In genomic region chr17:42886283-42887176, GRCh38 we compare ENCODE assay signal across 22 cellular contexts. TPM values are rescaled to one million over a fixed set of nuclear protein-coding genes. Genes with fewer than 3 reads are reported as not detected.
DNase-seq lines count a peak whose midpoint lies in the region; ATAC-seq, FAIRE-seq and TF ChIP-seq lines count a peak whose summit lies in the region.
"Had no signal": no experiment of that assay in that cellular context is flagged by ENCODE, and none has a peak within 500 bp of the region (broad histone marks: within the 10 kb centered on the region; RNA-seq: fewer than 3 reads in every experiment).

No MANE protein-coding gene starts in this region.

- TF ChIP-seq CTCF in K562 (IDR thresholded peaks at IDR 0.05 in 2 of 3, conservative IDR thresholded peaks at IDR 0.05 in 1 of 3; ENCODE audit: insufficient read depth in 2 of 3, low read depth in 1 of 3, low read length in 3 of 3), result no peak
- no peak for TF ChIP-seq CTCF in transverse colon (IDR thresholded peaks at IDR 0.05)

- H3K27me3 ChIP-seq in BLaER1 treated with 17β-estradiol and CSF1 and Interleukin-3, amounts not matched to agents 10 nM and 100 nM, result no peaks in the 10 kb centered on the region
- H3K27me3 ChIP-seq in K562 (ENCODE audit: control insufficient read depth in 2 of 2, insufficient read depth in 2 of 2, low read length in 2 of 2) (no peaks in the 10 kb centered on the region), transverse colon (no peaks in the 10 kb centered on the region)
- no peaks in the 10 kb centered on the region for H3K27me3 ChIP-seq in naive thymus-derived CD4-positive, alpha-beta T cell (ENCODE audit: control insufficient read depth in 2 of 2, insufficient read depth in 2 of 2, low read length in 2 of 2)
- H3K27me3 ChIP-seq: gastrocnemius medialis, tibial nerve had no signal

- POLR2A ChIA-PET in K562 (lab: Yijun Ruan, JAX), result no interaction called here
- POLR2A ChIA-PET in naive thymus-derived CD4-positive, alpha-beta T cell (lab: Charles Lee), result no interaction called here

- TF ChIP-seq POLR2A in K562 (conservative IDR thresholded peaks at IDR 0.05) (no peak), transverse colon (IDR thresholded peaks at IDR 0.05) (no peak)

- H3K27ac ChIP-seq in BLaER1 treated with 17β-estradiol and CSF1 and Interleukin-3, amounts not matched to agents 10 nM and 100 nM, result peak overlapping the region in 2 of 11 experiments; percentile 40 to 52; a peak in 4 of 22 replicates
- H3K27ac ChIP-seq in K562 (ENCODE audit: extremely low read depth, low read depth, low read length), result no peak overlapping the region
- no peak overlapping the region for H3K27ac ChIP-seq in naive thymus-derived CD4-positive, alpha-beta T cell (ENCODE audit: low read depth, low read length)
- H3K27ac ChIP-seq in transverse colon, result no peak overlapping the region
- H3K27ac ChIP-seq: epithelial cell of prostate, gastrocnemius medialis, tibial nerve had no signal

- no TSS peak for BruUV-seq in K562 (replicated peaks; lab: Mats Ljungman, UMichigan)

- peak overlapping the region; percentile 53 to 84 (median 76) for H3K4me2 ChIP-seq in BLaER1 treated with 17β-estradiol and CSF1 and Interleukin-3, amounts not matched to agents 10 nM and 100 nM
- no peak overlapping the region for H3K4me2 ChIP-seq in K562 (ENCODE audit: insufficient read depth, low read length)

- no peak for FAIRE-seq in K562 (lab: Jason Lieb, UNC)
- FAIRE-seq: HTR-8/SVneo had no signal

- intact Hi-C loops in K562 (cut with micrococcal nuclease), result no loop called here
- intact Hi-C loops in naive thymus-derived CD4-positive, alpha-beta T cell (cut with micrococcal nuclease), result no loop called here
- intact Hi-C loops in transverse colon (cut with DNase I; ENCODE audit: low total_unique reads), result no loop called here

- H3K9me3 ChIP-seq in BLaER1 treated with 17β-estradiol and CSF1 and Interleukin-3, amounts not matched to agents 10 nM and 100 nM (replicated peaks in 1 of 11), result no peaks in the 10 kb centered on the region
- no peaks in the 10 kb centered on the region for H3K9me3 ChIP-seq in K562 (replicated peaks; ENCODE audit: control insufficient read depth, insufficient read depth, low read depth, low read length)
- H3K9me3 ChIP-seq in naive thymus-derived CD4-positive, alpha-beta T cell (ENCODE audit: control insufficient read depth in 2 of 3, low read length in 3 of 3), result no peaks in the 10 kb centered on the region
- no peaks in the 10 kb centered on the region for H3K9me3 ChIP-seq in transverse colon
- H3K9me3 ChIP-seq: gastrocnemius medialis, tibial nerve had no signal

- no peaks in the 10 kb centered on the region for H3K9me1 ChIP-seq in K562 (ENCODE audit: control insufficient read depth, insufficient read depth, low read length)

- in situ Hi-C loops in K562 (cut with MboI) (no loop called here), transverse colon (cut with MboI; ENCODE audit: low pct_ligation_motif_present in 1 of 4, low pct_unique_long_range_greater_than_20kb in 1 of 4, low sequenced_read_pairs in 3 of 4) (no loop called here)

- peak overlapping the region in 1 of 11 experiments; percentile 33; a peak in 1 of 22 replicates for H3K9ac ChIP-seq in BLaER1 treated with 17β-estradiol and CSF1 and Interleukin-3, amounts not matched to agents 10 nM and 100 nM
- no peak overlapping the region for H3K9ac ChIP-seq in K562 (ENCODE audit: insufficient read depth in 1 of 2, low read depth in 2 of 2, low read length in 2 of 2)

- H3K4me3 Mint-ChIP-seq in naive thymus-derived CD4-positive, alpha-beta T cell, result no peak overlapping the region
- no peak overlapping the region for H3K4me3 Mint-ChIP-seq in activated naive CD4-positive, alpha-beta T cell treated with anti-CD3 and anti-CD28 coated beads, Interleukin-2, amount 10 ng/mL, durations not matched to agents 7 days and 5 days

- no peaks in the 10 kb centered on the region for H3K36me3 Mint-ChIP-seq in naive thymus-derived CD4-positive, alpha-beta T cell
- H3K36me3 Mint-ChIP-seq in activated naive CD4-positive, alpha-beta T cell treated with anti-CD3 and anti-CD28 coated beads, Interleukin-2, amount 10 ng/mL, durations not matched to agents 7 days and 5 days, result no peaks in the 10 kb centered on the region

- H3K4me1 Mint-ChIP-seq in naive thymus-derived CD4-positive, alpha-beta T cell, result peaks cover 0 to 8% (median 0%) of the 10 kb centered on the region in 7 donors
- H3K4me1 Mint-ChIP-seq in activated naive CD4-positive, alpha-beta T cell treated with anti-CD3 and anti-CD28 coated beads, Interleukin-2, amount 10 ng/mL, durations not matched to agents 7 days and 5 days, result no peaks in the 10 kb centered on the region

- 31% methylated on average over 15 of the region's 15 CpGs for WGBS in K562 (ENCODE audit: insufficient coverage, low coverage, missing lambda C conversion rate)
- WGBS in transverse colon (ENCODE audit: low coverage in 1 of 2), 2 donors, result 52 to 60% methylated on average over 8 to 15 of the region's 15 CpGs

- no peaks in the 10 kb centered on the region for H4K20me1 ChIP-seq in BLaER1 treated with 17β-estradiol and CSF1 and Interleukin-3, amounts not matched to agents 10 nM and 100 nM
- H4K20me1 ChIP-seq in K562 (replicated peaks; ENCODE audit: control insufficient read depth, insufficient read depth, low read length), result no peaks in the 10 kb centered on the region

- H3K79me2 ChIP-seq in K562 (ENCODE audit: control insufficient read depth, insufficient read depth, low read length), result no peaks in the 10 kb centered on the region

- peak overlapping the region in 1 of 10 experiments; percentile 22; a peak in 1 of 20 replicates for H3K4me3 ChIP-seq in BLaER1 treated with 17β-estradiol and CSF1 and Interleukin-3, amounts not matched to agents 10 nM and 100 nM
- no peak overlapping the region for H3K4me3 ChIP-seq in K562
- no peak overlapping the region for H3K4me3 ChIP-seq in naive thymus-derived CD4-positive, alpha-beta T cell (ENCODE audit: low read length)
- no peak overlapping the region for H3K4me3 ChIP-seq in transverse colon
- H3K4me3 ChIP-seq: gastrocnemius medialis, tibial nerve had no signal

- no peaks in the 10 kb centered on the region for H3K9me3 Mint-ChIP-seq in naive thymus-derived CD4-positive, alpha-beta T cell
- no peaks in the 10 kb centered on the region for H3K9me3 Mint-ChIP-seq in activated naive CD4-positive, alpha-beta T cell treated with anti-CD3 and anti-CD28 coated beads, Interleukin-2, amount 10 ng/mL, durations not matched to agents 7 days and 5 days

- H3K36me3 ChIP-seq in BLaER1 treated with 17β-estradiol and CSF1 and Interleukin-3, amounts not matched to agents 10 nM and 100 nM, result no peaks in the 10 kb centered on the region
- H3K36me3 ChIP-seq in K562 (ENCODE audit: control insufficient read depth, insufficient read depth, low read length), result no peaks in the 10 kb centered on the region
- no peaks in the 10 kb centered on the region for H3K36me3 ChIP-seq in naive thymus-derived CD4-positive, alpha-beta T cell (ENCODE audit: control insufficient read depth in 2 of 3, insufficient read depth in 3 of 3, low read length in 3 of 3)
- H3K36me3 ChIP-seq in transverse colon, result no peaks in the 10 kb centered on the region
- H3K36me3 ChIP-seq: gastrocnemius medialis, tibial nerve had no signal

- CTCF ChIA-PET in K562 (lab: Yijun Ruan, JAX; ENCODE audit: low intra/inter-chr PET ratio), result no interaction called here
- CTCF ChIA-PET in naive thymus-derived CD4-positive, alpha-beta T cell (lab: Charles Lee), result no interaction called here
- CTCF ChIA-PET in activated naive CD4-positive, alpha-beta T cell treated with anti-CD3 and anti-CD28 coated beads, Interleukin-2, amount 10 ng/mL, durations not matched to agents 7 days and 5 days (lab: Charles Lee), result no interaction called here

- TF ChIP-seq EP300 in K562 (IDR thresholded peaks at IDR 0.05; ENCODE audit: low read length) (no peak), transverse colon (IDR thresholded peaks at IDR 0.05; ENCODE audit: low read depth) (no peak)

- H3K4me1 ChIP-seq in BLaER1 treated with 17β-estradiol and CSF1 and Interleukin-3, amounts not matched to agents 10 nM and 100 nM, result peaks cover 13 to 62% (median 35%) of the 10 kb centered on the region in 10 experiments
- H3K4me1 ChIP-seq in K562 (replicated peaks in 1 of 2; ENCODE audit: control insufficient read depth in 2 of 2, insufficient read depth in 2 of 2, low read length in 2 of 2), result peaks cover 0 to 3% of the 10 kb centered on the region in 2 experiments; a peak in 1 of 5 replicates
- H3K4me1 ChIP-seq in naive thymus-derived CD4-positive, alpha-beta T cell (ENCODE audit: control insufficient read depth in 2 of 2, insufficient read depth in 2 of 2, low read length in 2 of 2), result no peaks in the 10 kb centered on the region
- H3K4me1 ChIP-seq in transverse colon, result peaks cover 0 to 8% (median 1%) of the 10 kb centered on the region in 4 donors

- ATAC-seq in K562 (no peak), GM21576 (IDR thresholded peaks at IDR 0.05; ENCODE audit: unreplicated experiment) (no peak)
- peak; percentile 50 for ATAC-seq in naive thymus-derived CD4-positive, alpha-beta T cell
- ATAC-seq: gastrocnemius medialis had no signal

- peaks cover 0 to 7% (median 6%) of the 10 kb centered on the region in 5 donors for H3K27me3 Mint-ChIP-seq in naive thymus-derived CD4-positive, alpha-beta T cell
- H3K27me3 Mint-ChIP-seq in activated naive CD4-positive, alpha-beta T cell treated with anti-CD3 and anti-CD28 coated beads, Interleukin-2, amount 10 ng/mL, durations not matched to agents 7 days and 5 days, result peaks cover 24% of the 10 kb centered on the region

- no peak for TF ChIP-seq RAD21 in K562 (CRISPR knock-in tag; conservative IDR thresholded peaks at IDR 0.05 in 1 of 2, IDR thresholded peaks at IDR 0.05 in 1 of 2)

- DNase-seq in HuH-7.5 (ENCODE audit: low spot score), result peak; percentile 67
- DNase-seq in K562 (ENCODE audit: extremely low read depth in 1 of 4, low spot score in 3 of 4), result no peak
- DNase-seq in naive thymus-derived CD4-positive, alpha-beta T cell, result no peak
- DNase-seq in inferior parietal cortex (ENCODE audit: extremely low spot score), result no peak
- no peak for DNase-seq in transverse colon
- no peak for DNase-seq in activated naive CD4-positive, alpha-beta T cell treated with anti-CD3 and anti-CD28 coated beads, Interleukin-2, amount 10 ng/mL, durations not matched to agents 7 days and 5 days
- DNase-seq: activated CD4-positive, alpha-beta T cell treated with anti-CD3 and anti-CD28 coated beads, Interleukin-2, amount 50 U/mL, for 1 hour; Calu3; dermis blood vessel endothelial cell; gastrocnemius medialis; GOT3; NCI-H146; NCI-H82; RPMI8226; stimulated activated naive CD4-positive, alpha-beta T cell; SW 1271 had no signal

- H3K27ac Mint-ChIP-seq in naive thymus-derived CD4-positive, alpha-beta T cell, result peak overlapping the region in 1 of 9 donors; percentile 22
- H3K27ac Mint-ChIP-seq in activated naive CD4-positive, alpha-beta T cell treated with anti-CD3 and anti-CD28 coated beads, Interleukin-2, amount 10 ng/mL, durations not matched to agents 7 days and 5 days, result no peak overlapping the region

- H2AFZ ChIP-seq in K562 (ENCODE audit: low read depth, low read length), result peak overlapping the region; percentile 60

RNA-seq across cellular contexts. Expression of gene G6PC1, which starts 14.1 kb away (rescaled TPM):
- not detected in 2 replicates for total RNA-seq in K562 (2011; cell fraction: chromatin; rRNA removed; ENCODE audit: low replicate concordance)
- not detected in 2 replicates for total RNA-seq in K562 (2011; cell fraction: nucleolus; rRNA removed)
- total RNA-seq in K562 (2011; cell fraction: nucleoplasm; rRNA removed), result not detected in 2 replicates
- total RNA-seq in K562 (2014; rRNA removed), result not detected in 2 replicates
- total RNA-seq in K562 (2014; rRNA removed; fragmentation: Illumina TruSeq; extraction: Trizol), result not detected in 2 replicates
- not detected in 2 replicates for total RNA-seq in K562 (2015; rRNA removed; fragmentation: Illumina TruSeq; extraction: Trizol)
- total RNA-seq in K562 (2021), result not detected in 2 replicates
- not detected in 2 replicates for polyA plus RNA-seq in K562 (2011; rRNA removed)
- not detected in 2 replicates for polyA plus RNA-seq in K562 (2011; cell fraction: cytosol; rRNA removed)
- not detected in 2 replicates for polyA plus RNA-seq in K562 (2011; cell fraction: nucleus; rRNA removed)
- not detected in 2 replicates for polyA plus RNA-seq in K562 (2012)
- not detected in 2 replicates for polyA plus RNA-seq in K562 (2014; fragmentation: Illumina TruSeq; extraction: Trizol)
- not detected for polyA plus RNA-seq in K562 (2014; fragmentation: Nextera tagmentation; extraction: Ambion mirVana)
- not detected in 2 replicates for polyA plus RNA-seq in K562 (2014; rRNA removed)
- not detected in 2 replicates for polyA minus RNA-seq in K562 (2011; rRNA and poly(A)+ RNA removed)
- polyA minus RNA-seq in K562 (2011; cell fraction: cytosol; rRNA and poly(A)+ RNA removed), result not detected in 2 replicates
- polyA minus RNA-seq in K562 (2011; cell fraction: nucleus; rRNA and poly(A)+ RNA removed), result not detected in 2 replicates
- not detected for total RNA-seq in naive thymus-derived CD4-positive, alpha-beta T cell
- polyA plus RNA-seq in naive thymus-derived CD4-positive, alpha-beta T cell, result not detected
- under 1 TPM in 2 of 4 donors, not detected in 2; 0.32 to 0.68 TPM for total RNA-seq in transverse colon
- total RNA-seq: Calu3, dermis blood vessel endothelial cell, osteoblast, tibial nerve had no signal

RNA-seq across cellular contexts. Expression of gene AOC3, which starts 35.5 kb away (rescaled TPM):
- 2.1 and 2.8 TPM in 2 replicates for total RNA-seq in K562 (2011; cell fraction: chromatin; rRNA removed; ENCODE audit: low replicate concordance)
- total RNA-seq in K562 (2011; cell fraction: nucleolus; rRNA removed), result 1.2 and 1.6 TPM in 2 replicates
- 1.5 and 1.6 TPM in 2 replicates for total RNA-seq in K562 (2011; cell fraction: nucleoplasm; rRNA removed)
- total RNA-seq in K562 (2014; rRNA removed), result 0.09 and 0.16 TPM in 2 replicates
- total RNA-seq in K562 (2014; rRNA removed; fragmentation: Illumina TruSeq; extraction: Trizol), result 0.06 TPM in 1 of 2 replicates, not detected in the other
- total RNA-seq in K562 (2015; rRNA removed; fragmentation: Illumina TruSeq; extraction: Trizol), result 0.14 and 0.23 TPM in 2 replicates
- 0.42 and 0.47 TPM in 2 replicates for total RNA-seq in K562 (2021)
- 0.22 and 0.55 TPM in 2 replicates for polyA plus RNA-seq in K562 (2011; rRNA removed)
- 0.13 and 0.31 TPM in 2 replicates for polyA plus RNA-seq in K562 (2011; cell fraction: cytosol; rRNA removed)
- 2.5 and 2.9 TPM in 2 replicates for polyA plus RNA-seq in K562 (2011; cell fraction: nucleus; rRNA removed)
- polyA plus RNA-seq in K562 (2012), result 0.17 and 0.69 TPM in 2 replicates
- 0.25 and 0.27 TPM in 2 replicates for polyA plus RNA-seq in K562 (2014; fragmentation: Illumina TruSeq; extraction: Trizol)
- not detected for polyA plus RNA-seq in K562 (2014; fragmentation: Nextera tagmentation; extraction: Ambion mirVana)
- 0.23 and 0.32 TPM in 2 replicates for polyA plus RNA-seq in K562 (2014; rRNA removed)
- polyA minus RNA-seq in K562 (2011; rRNA and poly(A)+ RNA removed), result 0.07 and 0.30 TPM in 2 replicates
- not detected in 2 replicates for polyA minus RNA-seq in K562 (2011; cell fraction: cytosol; rRNA and poly(A)+ RNA removed)
- 0.44 and 0.54 TPM in 2 replicates for polyA minus RNA-seq in K562 (2011; cell fraction: nucleus; rRNA and poly(A)+ RNA removed)
- 1 to 10 TPM in 4 of 5 experiments, under 1 TPM in 1; 0.98 to 2.0 (median 1.1) TPM for total RNA-seq in naive thymus-derived CD4-positive, alpha-beta T cell
- not detected for polyA plus RNA-seq in naive thymus-derived CD4-positive, alpha-beta T cell
- total RNA-seq in transverse colon, result 100 to 1,000 TPM in 1 of 4 donors, 10 to 100 TPM in 3; 14.3 to 134 (median 35.2) TPM
- total RNA-seq: osteoblast had no signal

RNA-seq across cellular contexts. Expression of gene AOC2, which starts 42.1 kb away (rescaled TPM):
- total RNA-seq in K562 (2011; cell fraction: chromatin; rRNA removed; ENCODE audit: low replicate concordance), result 6.7 and 16.0 TPM in 2 replicates
- total RNA-seq in K562 (2011; cell fraction: nucleolus; rRNA removed), result 9.3 and 11.5 TPM in 2 replicates
- total RNA-seq in K562 (2011; cell fraction: nucleoplasm; rRNA removed), result 6.6 and 7.0 TPM in 2 replicates
- 0.36 and 0.69 TPM in 2 replicates for total RNA-seq in K562 (2014; rRNA removed)
- 0.29 and 0.35 TPM in 2 replicates for total RNA-seq in K562 (2014; rRNA removed; fragmentation: Illumina TruSeq; extraction: Trizol)
- total RNA-seq in K562 (2015; rRNA removed; fragmentation: Illumina TruSeq; extraction: Trizol), result 0.49 and 0.58 TPM in 2 replicates
- 0.91 and 1.1 TPM in 2 replicates for total RNA-seq in K562 (2021)
- polyA plus RNA-seq in K562 (2011; rRNA removed), result 0.49 and 0.54 TPM in 2 replicates
- polyA plus RNA-seq in K562 (2011; cell fraction: cytosol; rRNA removed), result 0.52 and 0.79 TPM in 2 replicates
- 3.3 and 4.4 TPM in 2 replicates for polyA plus RNA-seq in K562 (2011; cell fraction: nucleus; rRNA removed)
- polyA plus RNA-seq in K562 (2012), result 0.38 and 0.72 TPM in 2 replicates
- polyA plus RNA-seq in K562 (2014; fragmentation: Illumina TruSeq; extraction: Trizol), result 0.37 and 0.51 TPM in 2 replicates
- polyA plus RNA-seq in K562 (2014; fragmentation: Nextera tagmentation; extraction: Ambion mirVana), result under 1 TPM; 0.08 to 0.11 TPM
- 0.88 TPM in 2 replicates for polyA plus RNA-seq in K562 (2014; rRNA removed)
- polyA minus RNA-seq in K562 (2011; rRNA and poly(A)+ RNA removed), result 0.69 and 0.95 TPM in 2 replicates
- polyA minus RNA-seq in K562 (2011; cell fraction: cytosol; rRNA and poly(A)+ RNA removed), result 0.48 TPM in 1 of 2 replicates, not detected in the other
- polyA minus RNA-seq in K562 (2011; cell fraction: nucleus; rRNA and poly(A)+ RNA removed), result 3.6 and 4.2 TPM in 2 replicates
- total RNA-seq in naive thymus-derived CD4-positive, alpha-beta T cell, result 1 to 10 TPM; 3.0 to 3.5 (median 3.2) TPM
- not detected for polyA plus RNA-seq in naive thymus-derived CD4-positive, alpha-beta T cell
- 1 to 10 TPM in 2 of 4 donors, under 1 TPM in 2; 0.55 to 6.0 (median 1.1) TPM for total RNA-seq in transverse colon

RNA-seq across cellular contexts. Expression of gene PSME3, which starts 53.3 kb away (rescaled TPM):
- total RNA-seq in K562 (2011; cell fraction: chromatin; rRNA removed; ENCODE audit: low replicate concordance), result 68.2 and 105 TPM in 2 replicates
- 64.3 and 78.7 TPM in 2 replicates for total RNA-seq in K562 (2011; cell fraction: nucleolus; rRNA removed)
- total RNA-seq in K562 (2011; cell fraction: nucleoplasm; rRNA removed), result 82.3 and 119 TPM in 2 replicates
- total RNA-seq in K562 (2014; rRNA removed), result 141 and 143 TPM in 2 replicates
- total RNA-seq in K562 (2014; rRNA removed; fragmentation: Illumina TruSeq; extraction: Trizol), result 137 and 145 TPM in 2 replicates
- total RNA-seq in K562 (2015; rRNA removed; fragmentation: Illumina TruSeq; extraction: Trizol), result 128 and 131 TPM in 2 replicates
- total RNA-seq in K562 (2021), result 228 and 239 TPM in 2 replicates
- polyA plus RNA-seq in K562 (2011; rRNA removed), result 86.5 and 167 TPM in 2 replicates
- 83.3 and 119 TPM in 2 replicates for polyA plus RNA-seq in K562 (2011; cell fraction: cytosol; rRNA removed)
- 44.6 and 64.5 TPM in 2 replicates for polyA plus RNA-seq in K562 (2011; cell fraction: nucleus; rRNA removed)
- polyA plus RNA-seq in K562 (2012), result 103 and 158 TPM in 2 replicates
- 272 and 275 TPM in 2 replicates for polyA plus RNA-seq in K562 (2014; fragmentation: Illumina TruSeq; extraction: Trizol)
- 10 to 100 TPM; 31.2 to 43.2 TPM for polyA plus RNA-seq in K562 (2014; fragmentation: Nextera tagmentation; extraction: Ambion mirVana)
- polyA plus RNA-seq in K562 (2014; rRNA removed), result 177 and 180 TPM in 2 replicates
- 71.7 and 138 TPM in 2 replicates for polyA minus RNA-seq in K562 (2011; rRNA and poly(A)+ RNA removed)
- polyA minus RNA-seq in K562 (2011; cell fraction: cytosol; rRNA and poly(A)+ RNA removed), result 27.7 and 69.4 TPM in 2 replicates
- polyA minus RNA-seq in K562 (2011; cell fraction: nucleus; rRNA and poly(A)+ RNA removed), result 27.6 and 29.9 TPM in 2 replicates
- 100 to 1,000 TPM in 1 of 5 experiments, 10 to 100 TPM in 4; 53.8 to 116 (median 65.9) TPM for total RNA-seq in naive thymus-derived CD4-positive, alpha-beta T cell
- polyA plus RNA-seq in naive thymus-derived CD4-positive, alpha-beta T cell, result 100 to 1,000 TPM; 109 to 116 TPM
- total RNA-seq in transverse colon, result 100 to 1,000 TPM in 1 of 4 donors, 10 to 100 TPM in 3; 37.0 to 131 (median 60.4) TPM

Comparison
In these comparisons a context has a peak if more than half of its experiments do, and no peak if none do; other contexts are left out.
1. RNA of gene AOC3, which starts 35.5 kb away (total RNA-seq): 14.3 to 134 TPM in transverse colon; 0.98 to 2.0 TPM in naive thymus-derived CD4-positive, alpha-beta T cell and 0.06 to 2.8 TPM in K562; every median in the first group is over 4 times any median in the second.